ENCODE assay signal across 17 cellular contexts in the genomic region with DNA sequence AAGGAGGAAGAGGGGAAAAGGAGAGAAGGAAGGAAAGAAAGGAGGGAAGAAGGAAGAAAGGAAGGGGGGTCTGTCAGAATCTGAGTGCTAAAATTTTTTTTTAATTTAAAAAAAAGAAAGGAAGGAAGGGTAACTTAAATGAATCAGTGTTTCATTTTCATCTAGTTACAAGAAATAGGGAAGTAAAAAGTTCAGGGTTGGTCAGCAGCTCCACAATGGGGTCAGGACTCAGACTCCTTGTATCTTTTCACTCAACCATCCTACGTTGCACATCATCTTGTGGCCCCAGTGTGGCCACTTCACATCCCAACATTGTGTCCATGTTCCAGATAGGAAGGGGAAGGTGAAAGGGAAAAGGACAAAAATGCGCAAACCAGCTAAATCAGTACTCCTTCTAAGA. TPM values are rescaled to one million over a fixed set of nuclear protein-coding genes. Genes with fewer than 3 reads are reported as not detected.
A peak's percentile ranks its signal among the peaks of the same experiment; 100 is the strongest.
DNase-seq lines count a peak whose midpoint lies in the region; ATAC-seq and TF ChIP-seq lines count a peak whose summit lies in the region.
"Had no signal": no experiment of that assay in that cellular context is flagged by ENCODE, and none has a peak within 500 bp of the region (broad histone marks: within the 10 kb centered on the region; RNA-seq: fewer than 3 reads in every experiment).

No MANE protein-coding gene starts in this region.

- no peaks in the 10 kb centered on the region for H3K36me3 ChIP-seq in GM23338 (ENCODE audit: insufficient read depth)
- H3K36me3 ChIP-seq: BLaER1, HAP-1 had no signal

- no peaks in the 10 kb centered on the region for H4K20me1 ChIP-seq in GM23338 (replicated peaks; ENCODE audit: insufficient read depth)
- H4K20me1 ChIP-seq: BLaER1 had no signal

- peaks cover 6% of the 10 kb centered on the region; the same call in 1 of the 3 replicates for H3K4me1 Mint-ChIP-seq in GM23338
- peaks cover 6 to 16% of the 10 kb centered on the region in 2 donors for H3K4me1 Mint-ChIP-seq in stimulated activated naive B cell treated with anti-CD40 and anti-IgM and Interleukin-4, amounts not matched to agents 10 μg/mL and 1 μg/mL and 100 μg/mL, for 72 hours
- H3K4me1 Mint-ChIP-seq: CD4-positive, alpha-beta memory T cell had no signal

- no peaks in the 10 kb centered on the region for H3K4me1 ChIP-seq in GM23338 (ENCODE audit: insufficient read depth)
- H3K4me1 ChIP-seq: BLaER1, HAP-1 had no signal

- ATAC-seq in GM23338 = no peak
- ATAC-seq in stimulated activated naive B cell treated with anti-CD40 and anti-IgM and Interleukin-4, amounts not matched to agents 10 μg/mL and 1 μg/mL and 100 μg/mL, for 72 hours (replicated peaks) = peak; percentile 74 to 84
- ATAC-seq in GM18867 (IDR thresholded peaks at IDR 0.05; ENCODE audit: unreplicated experiment) = no peak

- no peak overlapping the region for H3K27ac Mint-ChIP-seq in GM23338
- no peak overlapping the region for H3K27ac Mint-ChIP-seq in stimulated activated naive B cell treated with anti-CD40 and anti-IgM and Interleukin-4, amounts not matched to agents 10 μg/mL and 1 μg/mL and 100 μg/mL, for 72 hours
- H3K27ac Mint-ChIP-seq: CD4-positive, alpha-beta memory T cell had no signal

- no peaks in the 10 kb centered on the region for H3F3A ChIP-seq in GM23338 (replicated peaks; ENCODE audit: low read depth)

- H3K27ac ChIP-seq in GM23338 (ENCODE audit: low read depth) (no peak overlapping the region), coronary artery (no peak overlapping the region)
- H3K27ac ChIP-seq: BLaER1, HL-60, KMS-11 had no signal

- in situ Hi-C loops in ACHN (cut with HindIII; ENCODE audit: low pct_ligation_motif_present, low pct_unique_long_range_greater_than_20kb, low sequenced_read_pairs) = no loop called here

- DNase-seq in GM12865 (ENCODE audit: low read depth) (peak; percentile 4), GM23338 (ENCODE audit: low spot score) (no peak), OCI-M1 (lab: John Stamatoyannopoulos, UW) (peak; percentile 48), ACHN (no peak), coronary artery (ENCODE audit: low spot score) (no peak)
- DNase-seq in stimulated activated naive B cell treated with anti-CD40 and anti-IgM and Interleukin-4, amounts not matched to agents 10 μg/mL and 1 μg/mL and 100 μg/mL, for 72 hours = no peak
- DNase-seq: AML-193; CD4-positive, alpha-beta memory T cell; DMS153; DMS79; GDM1 had no signal

- H3K36me3 Mint-ChIP-seq in GM23338 (ENCODE audit: low read depth) = no peaks in the 10 kb centered on the region
- no peaks in the 10 kb centered on the region for H3K36me3 Mint-ChIP-seq in stimulated activated naive B cell treated with anti-CD40 and anti-IgM and Interleukin-4, amounts not matched to agents 10 μg/mL and 1 μg/mL and 100 μg/mL, for 72 hours
- H3K36me3 Mint-ChIP-seq: CD14-positive monocyte; CD4-positive, alpha-beta memory T cell had no signal

- no peaks in the 10 kb centered on the region for H3K9me3 Mint-ChIP-seq in GM23338
- no peaks in the 10 kb centered on the region for H3K9me3 Mint-ChIP-seq in stimulated activated naive B cell treated with anti-CD40 and anti-IgM and Interleukin-4, amounts not matched to agents 10 μg/mL and 1 μg/mL and 100 μg/mL, for 72 hours
- H3K9me3 Mint-ChIP-seq: CD14-positive monocyte; CD4-positive, alpha-beta memory T cell had no signal

- no peak overlapping the region for H3K4me3 Mint-ChIP-seq in GM23338
- no peak overlapping the region for H3K4me3 Mint-ChIP-seq in stimulated activated naive B cell treated with anti-CD40 and anti-IgM and Interleukin-4, amounts not matched to agents 10 μg/mL and 1 μg/mL and 100 μg/mL, for 72 hours
- H3K4me3 Mint-ChIP-seq: CD4-positive, alpha-beta memory T cell had no signal

- H3K27me3 ChIP-seq in GM23338 (ENCODE audit: insufficient read depth) = no peaks in the 10 kb centered on the region
- H3K27me3 ChIP-seq: BLaER1 had no signal

- no peaks in the 10 kb centered on the region for H3K27me3 Mint-ChIP-seq in GM23338 (ENCODE audit: insufficient read depth, low read depth, poor library complexity)
- no peaks in the 10 kb centered on the region for H3K27me3 Mint-ChIP-seq in stimulated activated naive B cell treated with anti-CD40 and anti-IgM and Interleukin-4, amounts not matched to agents 10 μg/mL and 1 μg/mL and 100 μg/mL, for 72 hours
- H3K27me3 Mint-ChIP-seq: CD4-positive, alpha-beta memory T cell had no signal

- H3K4me2 ChIP-seq in GM23338 = no peak overlapping the region
- H3K4me2 ChIP-seq: BLaER1, KMS-11 had no signal

- TF ChIP-seq CTCF in GM12865 (IDR thresholded peaks at IDR 0.05; ENCODE audit: insufficient read depth, low read depth, low read length, missing control alignments) = no peak
- no peak for TF ChIP-seq CTCF in GM23338 (conservative IDR thresholded peaks at IDR 0.05; ENCODE audit: low read depth in 2 of 2)
- TF ChIP-seq CTCF in coronary artery (IDR thresholded peaks at IDR 0.05) = no peak

- no peak overlapping the region for H3K4me3 ChIP-seq in GM12865 (ENCODE audit: low read depth, low read length)
- H3K4me3 ChIP-seq in GM23338 = no peak overlapping the region
- no peak overlapping the region for H3K4me3 ChIP-seq in coronary artery
- H3K4me3 ChIP-seq: BLaER1, HAP-1 had no signal

- H3K9me2 ChIP-seq in GM23338 (ENCODE audit: insufficient read depth) = no peaks in the 10 kb centered on the region

- no peaks in the 10 kb centered on the region for H3K79me2 ChIP-seq in GM23338 (replicated peaks; ENCODE audit: insufficient read depth)

- peak overlapping the region; percentile 50; the same call in 1 of the 2 replicates for H2AFZ ChIP-seq in GM23338

TF ChIP-seq in GM23338, 12 proteins besides CTCF, POLR2A, EP300 and RAD21 (continues in another document):
- TF ChIP-seq EZH2 (IDR thresholded peaks at IDR 0.05; ENCODE audit: low read depth, unreplicated experiment) = no peak
- no peak for TF ChIP-seq ETS1 (IDR thresholded peaks at IDR 0.05)
- no peak for TF ChIP-seq NANOG (IDR thresholded peaks at IDR 0.05; ENCODE audit: borderline replicate concordance)
- no peak for TF ChIP-seq POLR2AphosphoS5 (IDR thresholded peaks at IDR 0.05; ENCODE audit: low read depth)
- no peak for TF ChIP-seq EZH2phosphoT487 (IDR thresholded peaks at IDR 0.05; ENCODE audit: unreplicated experiment)

RNA-seq across cellular contexts. Expression of gene FNDC3A, which starts 14.3 kb away (rescaled TPM):
- 31.1 and 32.0 TPM in 2 replicates for total RNA-seq in GM23338 (2014; rRNA removed; shearing (Covaris generic))
- polyA plus RNA-seq in GM23338 (2016; fragmentation: Nextera tagmentation; extraction: Ambion mirVana) = 9.9 and 10.3 TPM in 2 replicates

Comparison
In these comparisons a context has a peak if more than half of its experiments do, and no peak if none do; other contexts are left out.
1. DNase-seq: peak in GM12865 (single experiment) and OCI-M1 (single experiment); none in GM23338 (single experiment), stimulated activated naive B cell treated with anti-CD40 and anti-IgM and Interleukin-4, amounts not matched to agents 10 μg/mL and 1 μg/mL and 100 μg/mL, for 72 hours (single experiment), ACHN (single experiment) and coronary artery (single experiment).
2. ATAC-seq: peak in stimulated activated naive B cell treated with anti-CD40 and anti-IgM and Interleukin-4, amounts not matched to agents 10 μg/mL and 1 μg/mL and 100 μg/mL, for 72 hours (2 of 2); none in GM23338 (single experiment) and GM18867 (single experiment).